In genomic region chr13:23375007-23375971, GRCh38 we compare ENCODE assay signal across 8 cellular contexts. TPM values are rescaled to one million over a fixed set of nuclear protein-coding genes. Genes with fewer than 3 reads are reported as not detected.
DNase-seq lines count a peak whose midpoint lies in the region; ATAC-seq and TF ChIP-seq lines count a peak whose summit lies in the region.

No MANE protein-coding gene starts in this region.

- TF ChIP-seq CTCF in C4-2B (conservative IDR thresholded peaks at IDR 0.05) = peak; percentile 72
- peak; percentile 42 for TF ChIP-seq CTCF in lower lobe of right lung (IDR thresholded peaks at IDR 0.05)

- no peaks in the 10 kb centered on the region for H3K27me3 Mint-ChIP-seq in activated CD4-positive, alpha-beta memory T cell treated with anti-CD3 and anti-CD28 coated beads for 36 hours

- H3K4me3 ChIP-seq in duodenal mucosa (ENCODE audit: low read depth in 1 of 2, low read length in 2 of 2) (peak overlapping the region; percentile 67 to 82), lower lobe of right lung (peak overlapping the region; percentile 94)

- H3K4me1 ChIP-seq in duodenal mucosa (ENCODE audit: control insufficient read depth in 1 of 2, insufficient read depth in 2 of 2, low read length in 2 of 2) (peaks cover 6 to 12% of the 10 kb centered on the region in 2 donors), lower lobe of right lung (peaks cover 37% of the 10 kb centered on the region)

- CTCF ChIA-PET in activated CD4-positive, alpha-beta memory T cell treated with anti-CD3 and anti-CD28 coated beads for 36 hours (lab: Charles Lee) = interaction anchor here (1.0 kb wide), 1 partner anchor 54 kb away, joined by 4 read pairs; no protein-coding TSS in a partner anchor

- peaks cover 69% of the 10 kb centered on the region for H3K4me1 Mint-ChIP-seq in activated CD4-positive, alpha-beta memory T cell treated with anti-CD3 and anti-CD28 coated beads for 36 hours (ENCODE audit: low read depth)

- H3K9me3 ChIP-seq in duodenal mucosa (ENCODE audit: control insufficient read depth in 1 of 2, low read length in 2 of 2) (no peaks in the 10 kb centered on the region), lower lobe of right lung (no peaks in the 10 kb centered on the region)

- ATAC-seq in GM19372 (IDR thresholded peaks at IDR 0.05; ENCODE audit: low read depth, unreplicated experiment) = peak; percentile 76
- peak; percentile 81 for ATAC-seq in HG03521 (IDR thresholded peaks at IDR 0.05; ENCODE audit: unreplicated experiment)
- peak; percentile 98 to 99 for ATAC-seq in lower lobe of right lung

- H3K27ac ChIP-seq in C4-2B = peak overlapping the region; percentile 79
- H3K27ac ChIP-seq in duodenal mucosa (ENCODE audit: low read depth, low read length) = no peak overlapping the region
- H3K27ac ChIP-seq in lower lobe of right lung = peak overlapping the region; percentile 89

- intact Hi-C loops in activated CD4-positive, alpha-beta memory T cell treated with anti-CD3 and anti-CD28 coated beads for 36 hours (cut with micrococcal nuclease) = loop anchor here (1.0 to 10.0 kb wide), 6 partner anchors 202 to 1770 kb away; partner anchors contain the start of genes MICU2 and MIPEP
- intact Hi-C loops in lower lobe of right lung (cut with DNase I) = no loop called here

- no peak overlapping the region for H3K27ac Mint-ChIP-seq in activated CD4-positive, alpha-beta memory T cell treated with anti-CD3 and anti-CD28 coated beads for 36 hours

- peak overlapping the region; percentile 52 to 59 for H3K9ac ChIP-seq in duodenal mucosa (ENCODE audit: low read depth in 1 of 2, low read length in 2 of 2)

- POLR2A ChIA-PET in activated CD4-positive, alpha-beta memory T cell treated with anti-CD3 and anti-CD28 coated beads for 36 hours (lab: Charles Lee) = interaction anchor here (0.7 kb wide), 1 partner anchor 894 kb away, joined by 3 read pairs; no protein-coding TSS in a partner anchor

- H3K27me3 ChIP-seq in duodenal mucosa (ENCODE audit: control insufficient read depth in 1 of 2, insufficient read depth in 2 of 2, low read length in 2 of 2) (no peaks in the 10 kb centered on the region), lower lobe of right lung (ENCODE audit: low read depth) (no peaks in the 10 kb centered on the region)

- DNase-seq in NCI-H748 treated with DMSO at 0.1 percent for 48 hours (lab: John Stamatoyannopoulos, UW) (peak; percentile 97), lower lobe of right lung (peak; percentile 96)
- DNase-seq in activated CD4-positive, alpha-beta memory T cell treated with anti-CD3 and anti-CD28 coated beads for 36 hours = peak; percentile 98
- peak; percentile 95 to 99 (median 98) for DNase-seq in stimulated activated CD4-positive, alpha-beta T cell treated with anti-CD3 and anti-CD28 coated beads, TNF-alpha, amount 100 ng/mL, for 1 hour (ENCODE audit: low read depth in 3 of 3, low spot score in 1 of 3)

- no peaks in the 10 kb centered on the region for H3K36me3 ChIP-seq in duodenal mucosa (ENCODE audit: control insufficient read depth in 1 of 2, insufficient read depth in 2 of 2, low read length in 2 of 2)
- peaks cover 6% of the 10 kb centered on the region for H3K36me3 ChIP-seq in lower lobe of right lung

- H3K4me3 Mint-ChIP-seq in activated CD4-positive, alpha-beta memory T cell treated with anti-CD3 and anti-CD28 coated beads for 36 hours = peak overlapping the region; percentile 73

- H3K36me3 Mint-ChIP-seq in activated CD4-positive, alpha-beta memory T cell treated with anti-CD3 and anti-CD28 coated beads for 36 hours = peaks cover 24% of the 10 kb centered on the region

- no peaks in the 10 kb centered on the region for H3K9me3 Mint-ChIP-seq in activated CD4-positive, alpha-beta memory T cell treated with anti-CD3 and anti-CD28 coated beads for 36 hours

RNA-seq across cellular contexts. Expression of gene SACS, which starts 58.2 kb away (rescaled TPM):
- total RNA-seq in activated CD4-positive, alpha-beta memory T cell treated with anti-CD3 and anti-CD28 coated beads for 36 hours = 10 to 100 TPM; 32.4 to 33.5 TPM
- 6.7 TPM for total RNA-seq in lower lobe of right lung
